19 cellular contexts compared by ENCODE assay signal in the genomic region with DNA sequence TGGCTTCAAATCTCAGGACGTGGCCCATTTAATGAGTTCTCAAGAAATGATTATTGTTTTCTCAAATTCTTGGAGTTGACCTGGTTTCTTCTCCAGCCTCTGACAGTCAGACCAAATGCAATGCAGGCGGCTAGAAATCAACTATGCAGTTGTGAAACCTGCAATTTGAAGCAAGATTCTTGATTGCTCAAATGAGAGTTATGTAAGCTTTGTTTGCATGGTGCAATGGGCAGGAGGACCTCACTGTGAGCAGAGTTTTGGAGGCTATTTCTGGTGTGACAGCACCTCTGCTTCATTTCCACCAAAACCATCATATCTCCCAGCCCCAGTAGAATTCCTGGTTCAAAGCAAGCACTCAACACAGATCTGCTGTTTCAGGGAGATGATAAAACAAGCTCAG.
DNase-seq lines count a peak whose midpoint lies in the region; ATAC-seq, FAIRE-seq and TF ChIP-seq lines count a peak whose summit lies in the region.
"Had no signal": no experiment of that assay in that cellular context is flagged by ENCODE, and none has a peak within 500 bp of the region (broad histone marks: within the 10 kb centered on the region; RNA-seq: fewer than 3 reads in every experiment).

No MANE protein-coding gene starts in this region.

- H3K4me1 ChIP-seq in right atrium auricular region (no peaks in the 10 kb centered on the region), kidney (ENCODE audit: control insufficient read depth in 1 of 2, insufficient read depth in 1 of 2, low read depth in 1 of 2, low read length in 2 of 2) (no peaks in the 10 kb centered on the region)
- H3K4me1 ChIP-seq: SJSA1 had no signal

- DNase-seq in GM03348 (ENCODE audit: low spot score), result peak; percentile 71
- DNase-seq in SKM-1 (lab: John Stamatoyannopoulos, UW; ENCODE audit: unreplicated experiment), result peak; percentile 37
- DNase-seq in right atrium auricular region (ENCODE audit: low spot score), result peak; percentile 73
- no peak for DNase-seq in kidney
- DNase-seq in GM12891 (ENCODE audit: insufficient read length, low spot score), result no peak
- no peak for DNase-seq in C1 segment of cervical spinal cord (lab: John Stamatoyannopoulos, UW)
- DNase-seq: activated CD4-positive, alpha-beta memory T cell treated with anti-CD3 and anti-CD28 coated beads for 36 hours; NCI-H1105 treated with DMSO at 0.1 percent for 48 hours; NK-92 treated with Interleukin-12 subunit alpha and Interleukin-12 subunit beta, amount 100 ng/mL, for 24 hours; nucleus accumbens; stimulated activated CD4-positive, alpha-beta T cell treated with anti-CD3 and anti-CD28 coated beads, Interleukin-12 subunit alpha, Interleukin-12 subunit beta, amount 100 ng/mL, for 4 hours; stomach had no signal

- H3K27ac ChIP-seq in right atrium auricular region (peak overlapping the region in 1 of 2 donors; percentile 18), skin epidermis (peak overlapping the region in 11 of 21 experiments; percentile 5 to 71 (median 34)), kidney (ENCODE audit: low read depth in 2 of 2, low read length in 2 of 2) (no peak overlapping the region)
- H3K27ac ChIP-seq: C4-2B, SJSA1 had no signal

- TF ChIP-seq CTCF in right atrium auricular region (IDR thresholded peaks at IDR 0.05), result no peak
- TF ChIP-seq CTCF in kidney (IDR thresholded peaks at IDR 0.05; ENCODE audit: borderline replicate concordance, extremely low read depth, insufficient read depth), result no peak

- H3K9me3 ChIP-seq in right atrium auricular region (no peaks in the 10 kb centered on the region), kidney (ENCODE audit: control insufficient read depth in 1 of 2, low read length in 2 of 2) (no peaks in the 10 kb centered on the region)
- H3K9me3 ChIP-seq: SJSA1, stomach had no signal

- no peak for ATAC-seq in GM19397 (IDR thresholded peaks at IDR 0.05; ENCODE audit: unreplicated experiment)
- ATAC-seq: esophagus mucosa had no signal

- no peaks in the 10 kb centered on the region for H3K36me3 ChIP-seq in right atrium auricular region
- H3K36me3 ChIP-seq in kidney (ENCODE audit: control insufficient read depth in 1 of 2, insufficient read depth in 2 of 2, low read length in 2 of 2), result no peaks in the 10 kb centered on the region
- H3K36me3 ChIP-seq: SJSA1, stomach had no signal

- FAIRE-seq in kidney (lab: Jason Lieb, UNC), result no peak
- no peak for FAIRE-seq in GM12891 (lab: Jason Lieb, UNC)
- FAIRE-seq: TTC549 had no signal

- no peaks in the 10 kb centered on the region for H3K27me3 ChIP-seq in right atrium auricular region
- H3K27me3 ChIP-seq: SJSA1, stomach had no signal

- H3K4me3 ChIP-seq in right atrium auricular region (no peak overlapping the region), skin epidermis (no peak overlapping the region), kidney (ENCODE audit: low read length in 2 of 2) (no peak overlapping the region)
- H3K4me3 ChIP-seq: coronary artery, SJSA1, stomach had no signal

- no peak overlapping the region for H3K9ac ChIP-seq in kidney (ENCODE audit: low read length in 2 of 2)

- no peak for TF ChIP-seq POLR2A in GM12891 (IDR thresholded peaks at IDR 0.05; ENCODE audit: low read depth, low read length)

- intact Hi-C loops in kidney (cut with DNase I), result no loop called here

TF ChIP-seq in GM12891, 5 proteins besides CTCF, POLR2A, EP300 and RAD21:
- TF ChIP-seq PAX5 (IDR thresholded peaks at IDR 0.05; ENCODE audit: insufficient read depth, low read length, severe bottlenecking) (no peak), TAF1 (IDR thresholded peaks at IDR 0.05; ENCODE audit: low read depth, low read length) (no peak), SPI1 (IDR thresholded peaks at IDR 0.05; ENCODE audit: low read depth, low read length) (no peak), POU2F2 (IDR thresholded peaks at IDR 0.05; ENCODE audit: low read depth, low read length) (no peak), POLR2AphosphoS5 (IDR thresholded peaks at IDR 0.05; ENCODE audit: low read depth, low read length) (no peak)

Comparison
In these comparisons a context has a peak if more than half of its experiments do, and no peak if none do; other contexts are left out.
1. DNase-seq: peak in GM03348 (single experiment), SKM-1 (single experiment) and right atrium auricular region (single experiment); none in kidney (single experiment), GM12891 (single experiment) and C1 segment of cervical spinal cord (0 of 14).
2. H3K27ac ChIP-seq: peak in skin epidermis (11 of 21); none in kidney (0 of 2).